In genomic region chr12:56224102-56224701, GRCh38 we compare ENCODE assay signal across 1 cellular context.
A peak's percentile ranks its signal among the peaks of the same experiment; 100 is the strongest.
TF ChIP-seq lines count a peak whose summit lies in the region.

Gene NABP2, plus strand, starts transcription at chr12:56224342. Its CDS starts 515 bp downstream, at chr12:56224857.

TF ChIP-seq in GM23338, 12 proteins besides CTCF, POLR2A, EP300 and RAD21 (continued from another document):
- TF ChIP-seq ETS1 (IDR thresholded peaks at IDR 0.05): 0 out of 2 replicates have a peak, but pooled peaks have one; percentile 45
- peak; percentile 65 for TF ChIP-seq CREB1 (CRISPR knock-in tag; IDR thresholded peaks at IDR 0.05; ENCODE audit: low read depth)
